20 cellular contexts compared by ENCODE assay signal in the genomic region with DNA sequence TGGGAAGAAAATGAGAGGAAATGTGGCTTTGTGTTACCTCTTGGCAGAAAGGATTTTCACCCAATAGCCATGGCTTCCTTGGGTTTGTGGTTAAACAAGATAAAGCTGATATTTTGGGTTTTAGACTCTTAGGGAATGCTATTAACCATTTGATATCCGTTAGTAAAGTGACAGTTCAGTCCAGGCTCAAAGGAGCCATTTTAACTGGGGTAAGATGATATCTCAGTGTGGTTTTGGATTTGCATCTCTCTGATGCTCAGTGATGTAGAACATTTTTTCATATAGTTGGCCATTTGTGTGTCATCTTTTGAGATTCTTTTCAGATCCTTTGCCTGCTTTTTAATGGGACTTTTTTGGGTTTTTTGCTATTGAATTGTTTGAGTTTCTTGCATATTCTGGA.
"Had no signal": no experiment of that assay in that cellular context is flagged by ENCODE, and none has a peak within 500 bp of the region (broad histone marks: within the 10 kb centered on the region; RNA-seq: fewer than 3 reads in every experiment).

No MANE protein-coding gene starts in this region.

- H3K27ac ChIP-seq: breast epithelium, gastrocnemius medialis, left ventricle myocardium inferior, prostate gland, tibial nerve, WERI-Rb-1 had no signal

- DNase-seq: activated CD4-positive, alpha-beta T cell treated with anti-CD3 and anti-CD28 coated beads, Interleukin-2, amount 50 U/mL, for 4 hours; activated effector memory CD4-positive, alpha-beta T cell treated with anti-CD3 and anti-CD28 coated beads, Interleukin-2, amount 50 U/mL, for 16 hours; activated naive CD4-positive, alpha-beta T cell treated with anti-CD3 and anti-CD28 coated beads, Interleukin-2, amount 50 U/mL, for 16 hours; activated T-cell treated with anti-CD3 and anti-CD28 coated beads, Interleukin-2, amount 50 U/mL, for 72 hours; aorta; cortex of kidney; effector CD4-positive, alpha-beta T cell; gastrocnemius medialis; kidney glomerular epithelial cell; left ventricle myocardium inferior; mammary epithelial cell; stimulated activated CD4-positive, alpha-beta T cell treated with anti-CD3 and anti-CD28 coated beads, Interleukin-2, amount 100 ng/mL, for 24 hours; stimulated activated naive CD8-positive, alpha-beta T cell treated with anti-CD3 and anti-CD28 coated beads, Interleukin-15, Interleukin-2, amounts not matched to agents 100 U/mL and 50 U/mL, for 24 hours; substantia nigra; WERI-Rb-1 had no signal

- H3K4me3 ChIP-seq: breast epithelium, gastrocnemius medialis, left ventricle myocardium inferior, prostate gland, right atrium auricular region, tibial nerve had no signal

- ATAC-seq: activated T-cell treated with anti-CD3 and anti-CD28 coated beads, Interleukin-2, amount 50 U/mL, for 72 hours; gastrocnemius medialis; stimulated activated naive CD8-positive, alpha-beta T cell treated with anti-CD3 and anti-CD28 coated beads, Interleukin-15, Interleukin-2, amounts not matched to agents 100 U/mL and 50 U/mL, for 24 hours had no signal

- H3K4me1 ChIP-seq: breast epithelium, prostate gland had no signal

- H3K36me3 ChIP-seq: breast epithelium, prostate gland, WERI-Rb-1 had no signal

- H3K4me3 Mint-ChIP-seq: activated T-cell treated with anti-CD3 and anti-CD28 coated beads, Interleukin-2, amount 50 U/mL, for 72 hours had no signal

- H3K27me3 ChIP-seq: breast epithelium, gastrocnemius medialis, right atrium auricular region, tibial nerve had no signal

- H3K9me3 ChIP-seq: gastrocnemius medialis, prostate gland had no signal

- FAIRE-seq: urothelium cell line had no signal

- H3K27ac Mint-ChIP-seq: activated T-cell treated with anti-CD3 and anti-CD28 coated beads, Interleukin-2, amount 50 U/mL, for 72 hours had no signal
